ENCODE assay signal across 1 cellular context in the genomic region with DNA sequence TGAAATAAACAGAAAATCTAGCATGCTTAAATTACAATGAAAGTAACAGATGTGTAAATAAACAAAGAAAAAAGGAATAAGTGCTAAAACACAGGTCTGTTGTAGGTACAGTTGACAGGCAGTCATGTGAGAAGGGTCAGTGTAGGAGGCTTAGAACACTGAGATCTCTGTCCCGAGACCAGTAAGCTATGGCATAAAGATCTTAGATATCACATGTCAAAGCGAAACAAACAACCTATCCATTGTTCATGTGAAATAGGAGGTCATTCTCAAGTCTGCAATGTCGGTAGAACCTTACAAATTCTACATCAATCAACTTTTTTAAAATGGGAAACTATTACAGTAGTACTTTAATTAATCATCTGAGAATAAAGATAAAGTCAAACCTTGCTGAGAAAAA.
TF ChIP-seq lines count a peak whose summit lies in the region.

No MANE protein-coding gene starts in this region.

TF ChIP-seq in H1, 55 proteins besides CTCF, POLR2A, EP300 and RAD21 (continued from another document):
- TF ChIP-seq SUZ12 (IDR thresholded peaks at IDR 0.05; ENCODE audit: low read length) (no peak), CHD1 (IDR thresholded peaks at IDR 0.05; ENCODE audit: low read depth, low read length) (no peak), BCL11A (IDR thresholded peaks at IDR 0.05; ENCODE audit: low read depth in 2 of 2, low read length in 2 of 2) (no peak), CREB1 (IDR thresholded peaks at IDR 0.05) (no peak), SIN3A (conservative IDR thresholded peaks at IDR 0.05 in 1 of 2, IDR thresholded peaks at IDR 0.05 in 1 of 2; ENCODE audit: low read depth in 1 of 2, low read length in 2 of 2) (no peak), KDM5A (IDR thresholded peaks at IDR 0.05; ENCODE audit: low read length) (no peak), FOSL1 (IDR thresholded peaks at IDR 0.05; ENCODE audit: insufficient read depth, low read depth, low read length) (no peak), CBX5 (IDR thresholded peaks at IDR 0.05; ENCODE audit: low read depth, low read length) (no peak), SAP30 (IDR thresholded peaks at IDR 0.05; ENCODE audit: insufficient read depth, insufficient replicate concordance, low read length) (no peak), CTBP2 (IDR thresholded peaks at IDR 0.05; ENCODE audit: borderline replicate concordance, insufficient read depth, insufficient read length, low read length) (no peak), KDM1A (IDR thresholded peaks at IDR 0.05; ENCODE audit: borderline replicate concordance, low read length) (no peak), NANOG (IDR thresholded peaks at IDR 0.05; ENCODE audit: insufficient read depth, low read depth, low read length, poor library complexity, severe bottlenecking) (no peak)
- TF ChIP-seq, protein P1, sequence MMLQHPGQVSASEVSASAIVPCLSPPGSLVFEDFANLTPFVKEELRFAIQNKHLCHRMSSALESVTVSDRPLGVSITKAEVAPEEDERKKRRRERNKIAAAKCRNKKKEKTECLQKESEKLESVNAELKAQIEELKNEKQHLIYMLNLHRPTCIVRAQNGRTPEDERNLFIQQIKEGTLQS (IDR thresholded peaks at IDR 0.05; ENCODE audit: insufficient read depth, low read depth, low read length): no peak
